In genomic region chr4:74874785-74875367, GRCh38 we compare ENCODE assay signal across 8 cellular contexts. TPM values are rescaled to one million over a fixed set of nuclear protein-coding genes. Genes with fewer than 3 reads are reported as not detected.
DNase-seq lines count a peak whose midpoint lies in the region; ATAC-seq and TF ChIP-seq lines count a peak whose summit lies in the region.

No MANE protein-coding gene starts in this region.

- no peaks in the 10 kb centered on the region for H3K27me3 Mint-ChIP-seq in activated CD8-positive, alpha-beta T cell treated with anti-CD3 and anti-CD28 coated beads, Interleukin-2, amount 10 ng/mL, durations not matched to agents 7 days and 5 days (ENCODE audit: low read depth)

- H3K4me3 Mint-ChIP-seq in activated CD8-positive, alpha-beta T cell treated with anti-CD3 and anti-CD28 coated beads, Interleukin-2, amount 10 ng/mL, durations not matched to agents 7 days and 5 days = no peak overlapping the region

- no peaks in the 10 kb centered on the region for H3K36me3 ChIP-seq in cardiac muscle cell

- no peaks in the 10 kb centered on the region for H3K9me3 Mint-ChIP-seq in activated CD8-positive, alpha-beta T cell treated with anti-CD3 and anti-CD28 coated beads, Interleukin-2, amount 10 ng/mL, durations not matched to agents 7 days and 5 days (ENCODE audit: insufficient read depth)

- no peak overlapping the region for H3K4me3 ChIP-seq in cardiac muscle cell

- POLR2A ChIA-PET in activated CD8-positive, alpha-beta T cell treated with anti-CD3 and anti-CD28 coated beads, Interleukin-2, amount 10 ng/mL, durations not matched to agents 7 days and 5 days (lab: Charles Lee) = no interaction called here

- CTCF ChIA-PET in activated CD8-positive, alpha-beta T cell treated with anti-CD3 and anti-CD28 coated beads, Interleukin-2, amount 10 ng/mL, durations not matched to agents 7 days and 5 days (lab: Charles Lee) = interaction anchor here (0.7 to 2.5 kb wide), 8 partner anchors 9 to 973 kb away, joined by 3 to 24 read pairs (median 4); no protein-coding TSS in a partner anchor

- peak; percentile 97 for TF ChIP-seq CTCF in cardiac muscle cell (IDR thresholded peaks at IDR 0.05; ENCODE audit: low read depth, low read length)

- no peaks in the 10 kb centered on the region for H3K4me1 ChIP-seq in cardiac muscle cell (ENCODE audit: low read depth)

- ATAC-seq in GM18907 (IDR thresholded peaks at IDR 0.05; ENCODE audit: unreplicated experiment) (peak; percentile 44), HG03066 (IDR thresholded peaks at IDR 0.05; ENCODE audit: low read depth, unreplicated experiment) (peak; percentile 56)
- ATAC-seq in activated CD8-positive, alpha-beta T cell treated with anti-CD3 and anti-CD28 coated beads, Interleukin-2, amount 10 ng/mL, durations not matched to agents 7 days and 5 days = peak; percentile 72

- no peaks in the 10 kb centered on the region for H3K36me3 Mint-ChIP-seq in activated CD8-positive, alpha-beta T cell treated with anti-CD3 and anti-CD28 coated beads, Interleukin-2, amount 10 ng/mL, durations not matched to agents 7 days and 5 days (ENCODE audit: low read depth)

- no peaks in the 10 kb centered on the region for H3K9me3 ChIP-seq in cardiac muscle cell (ENCODE audit: low read depth)

- no peaks in the 10 kb centered on the region for H3K27me3 ChIP-seq in cardiac muscle cell

- DNase-seq in DMS 273 treated with DMSO at 0.1 percent for 48 hours (lab: John Stamatoyannopoulos, UW) (peak; percentile 43), NCI-H2196 (lab: John Stamatoyannopoulos, UW; ENCODE audit: unreplicated experiment) (peak; percentile 57), cardiac muscle cell (ENCODE audit: low read depth in 1 of 2, low spot score in 1 of 2) (peak; percentile 83 to 91), pons (ENCODE audit: low spot score) (peak; percentile 90)
- peak; percentile 44 for DNase-seq in activated CD8-positive, alpha-beta T cell treated with anti-CD3 and anti-CD28 coated beads, Interleukin-2, amount 10 ng/mL, durations not matched to agents 7 days and 5 days
- DNase-seq in effector CD4-positive, alpha-beta T cell = no peak

- H3K4me1 Mint-ChIP-seq in activated CD8-positive, alpha-beta T cell treated with anti-CD3 and anti-CD28 coated beads, Interleukin-2, amount 10 ng/mL, durations not matched to agents 7 days and 5 days (ENCODE audit: low read depth) = no peaks in the 10 kb centered on the region

- no peak overlapping the region for H3K27ac ChIP-seq in cardiac muscle cell

- H3K27ac Mint-ChIP-seq in activated CD8-positive, alpha-beta T cell treated with anti-CD3 and anti-CD28 coated beads, Interleukin-2, amount 10 ng/mL, durations not matched to agents 7 days and 5 days = no peak overlapping the region

RNA-seq across cellular contexts. Expression of gene PARM1, which starts 58.0 kb away (rescaled TPM):
- total RNA-seq in activated CD8-positive, alpha-beta T cell treated with anti-CD3 and anti-CD28 coated beads, Interleukin-2, amount 10 ng/mL, durations not matched to agents 7 days and 5 days = not detected
- total RNA-seq in cardiac muscle cell = 8.0 and 11.3 TPM in 2 replicates
- 8.1 and 10.9 TPM in 2 replicates for polyA plus RNA-seq in cardiac muscle cell
